ENCODE assay signal across 26 cellular contexts in genomic region chr2:148918554-148918953, GRCh38. TPM values are rescaled to one million over a fixed set of nuclear protein-coding genes. Genes with fewer than 3 reads are reported as not detected.
DNase-seq lines count a peak whose midpoint lies in the region; ATAC-seq, FAIRE-seq and TF ChIP-seq lines count a peak whose summit lies in the region.
"Had no signal": no experiment of that assay in that cellular context is flagged by ENCODE, and none has a peak within 500 bp of the region (broad histone marks: within the 10 kb centered on the region; RNA-seq: fewer than 3 reads in every experiment).

No MANE protein-coding gene starts in this region.

- no peak overlapping the region for H3K27ac ChIP-seq in HepG2 (ENCODE audit: extremely low read length, insufficient read depth, low read length)
- no peak overlapping the region for H3K27ac ChIP-seq in right lobe of liver
- no peak overlapping the region for H3K27ac ChIP-seq in esophagus muscularis mucosa (replicated peaks in 1 of 4)
- H3K27ac ChIP-seq in upper lobe of left lung = no peak overlapping the region
- H3K27ac ChIP-seq: BLaER1 had no signal

- peaks cover 28% of the 10 kb centered on the region for H3K4me1 Mint-ChIP-seq in activated T-helper 17 cell treated with anti-CD3 and anti-CD28 coated beads, Interleukin-2, amount 50 U/mL, for 72 hours
- H3K4me1 Mint-ChIP-seq in activated T-cell treated with anti-CD3 and anti-CD28 coated beads, Interleukin-2, amount 50 U/mL, for 4 hours (ENCODE audit: low read depth) = no peaks in the 10 kb centered on the region
- H3K4me1 Mint-ChIP-seq: CD14-positive monocyte; CD4-positive, CD25-positive, alpha-beta regulatory T cell had no signal

- H3K27me3 ChIP-seq in HepG2 (ENCODE audit: control insufficient read depth in 1 of 2, insufficient read depth in 2 of 2, low read length in 2 of 2) = peaks cover 0 to 4% of the 10 kb centered on the region in 2 experiments; a peak in 2 of 5 replicates
- no peaks in the 10 kb centered on the region for H3K27me3 ChIP-seq in right lobe of liver
- H3K27me3 ChIP-seq in esophagus muscularis mucosa = no peaks in the 10 kb centered on the region
- H3K27me3 ChIP-seq in upper lobe of left lung = no peaks in the 10 kb centered on the region
- H3K27me3 ChIP-seq: BE2C, BLaER1 had no signal

- H3K4me3 ChIP-seq in HepG2 (replicated peaks in 1 of 3; ENCODE audit: insufficient read depth in 1 of 3, low read depth in 2 of 3, low read length in 3 of 3) (no peak overlapping the region), right lobe of liver (no peak overlapping the region), esophagus muscularis mucosa (no peak overlapping the region), upper lobe of left lung (no peak overlapping the region)
- H3K4me3 ChIP-seq: BLaER1, GM12878 had no signal

- intact Hi-C loops in HepG2 (cut with micrococcal nuclease; ENCODE audit: unreplicated experiment) = no loop called here
- intact Hi-C loops in right lobe of liver (cut with DNase I) = no loop called here
- intact Hi-C loops in esophagus muscularis mucosa (cut with DNase I) = no loop called here

- WGBS in HepG2 (ENCODE audit: low lambda C conversion rate) = 1% methylated on average over 2 of the region's 2 CpGs
- 33% methylated on average over 2 of the region's 2 CpGs for WGBS in right lobe of liver (ENCODE audit: insufficient coverage, low coverage, low lambda C conversion rate, missing lambda C conversion rate)
- WGBS in esophagus muscularis mucosa = 92% methylated on average over 2 of the region's 2 CpGs
- 76% methylated on average over 2 of the region's 2 CpGs for WGBS in upper lobe of left lung, 2 donors

- no peak for TF ChIP-seq CTCF in HepG2 (CRISPR knock-in tag; IDR thresholded peaks at IDR 0.05)
- TF ChIP-seq CTCF in right lobe of liver (IDR thresholded peaks at IDR 0.05) = no peak
- TF ChIP-seq CTCF in esophagus muscularis mucosa (IDR thresholded peaks at IDR 0.05) = no peak
- no peak for TF ChIP-seq CTCF in upper lobe of left lung (IDR thresholded peaks at IDR 0.05)

- POLR2A ChIA-PET in HepG2 (lab: Yijun Ruan, JAX) = no interaction called here

- no TSS peak for BruUV-seq in HepG2 (replicated peaks; lab: Mats Ljungman, UMichigan)

- H3K9me3 Mint-ChIP-seq in activated T-helper 17 cell treated with anti-CD3 and anti-CD28 coated beads, Interleukin-2, amount 50 U/mL, for 72 hours = no peaks in the 10 kb centered on the region
- peaks cover 10% of the 10 kb centered on the region for H3K9me3 Mint-ChIP-seq in activated T-cell treated with anti-CD3 and anti-CD28 coated beads, Interleukin-2, amount 50 U/mL, for 4 hours

- TF ChIP-seq RAD21 in HepG2 (CRISPR knock-in tag; IDR thresholded peaks at IDR 0.05) = no peak

- no peak overlapping the region for H3K4me3 Mint-ChIP-seq in activated T-helper 17 cell treated with anti-CD3 and anti-CD28 coated beads, Interleukin-2, amount 50 U/mL, for 72 hours
- no peak overlapping the region for H3K4me3 Mint-ChIP-seq in activated T-cell treated with anti-CD3 and anti-CD28 coated beads, Interleukin-2, amount 50 U/mL, for 4 hours
- H3K4me3 Mint-ChIP-seq: CD14-positive monocyte; CD4-positive, alpha-beta memory T cell; CD4-positive, CD25-positive, alpha-beta regulatory T cell; CD8-positive, alpha-beta memory T cell had no signal

- no peaks in the 10 kb centered on the region for H3K4me1 ChIP-seq in HepG2 (ENCODE audit: insufficient read depth, low read length)
- no peaks in the 10 kb centered on the region for H3K4me1 ChIP-seq in right lobe of liver
- peaks cover 0 to 7% (median 3%) of the 10 kb centered on the region in 4 donors for H3K4me1 ChIP-seq in esophagus muscularis mucosa
- no peaks in the 10 kb centered on the region for H3K4me1 ChIP-seq in upper lobe of left lung
- H3K4me1 ChIP-seq: BE2C, BLaER1 had no signal

- H3K27ac Mint-ChIP-seq in activated T-helper 17 cell treated with anti-CD3 and anti-CD28 coated beads, Interleukin-2, amount 50 U/mL, for 72 hours = peak overlapping the region; percentile 16
- H3K27ac Mint-ChIP-seq: CD14-positive monocyte; CD4-positive, alpha-beta memory T cell; CD4-positive, CD25-positive, alpha-beta regulatory T cell had no signal

- H4K20me1 ChIP-seq in HepG2 (ENCODE audit: insufficient read depth, low read length) = no peaks in the 10 kb centered on the region
- H4K20me1 ChIP-seq: BLaER1 had no signal

- DNase-seq in HepG2 (ENCODE audit: low spot score) = no peak
- no peak for DNase-seq in right lobe of liver
- DNase-seq in esophagus muscularis mucosa (ENCODE audit: extremely low spot score) = peak; percentile 19
- DNase-seq in upper lobe of left lung = no peak
- no peak for DNase-seq in activated T-cell treated with anti-CD3 and anti-CD28 coated beads, Interleukin-2, amount 50 U/mL, for 4 hours
- DNase-seq: 8988T; ACHN; BE2C; C1 segment of cervical spinal cord; CD4-positive, alpha-beta memory T cell; CD4-positive, CD25-positive, alpha-beta regulatory T cell; CD8-positive, alpha-beta memory T cell; COR-L47; DMS153; DMS53; DMS79; DND-41; EL; GDM1 had no signal

- TF ChIP-seq EP300 in HepG2 (IDR thresholded peaks at IDR 0.05; ENCODE audit: low read depth in 2 of 2, low read length in 2 of 2) (no peak), HepG2 (CRISPR knock-in tag; IDR thresholded peaks at IDR 0.05; ENCODE audit: borderline replicate concordance) (no peak), esophagus muscularis mucosa (IDR thresholded peaks at IDR 0.05) (no peak), upper lobe of left lung (IDR thresholded peaks at IDR 0.05) (no peak)

- no peak for TF ChIP-seq POLR2A in HepG2 (IDR thresholded peaks at IDR 0.05; ENCODE audit: insufficient read depth in 1 of 2, low read depth in 2 of 2, low read length in 2 of 2)
- no peak for TF ChIP-seq POLR2A in right lobe of liver (IDR thresholded peaks at IDR 0.05)
- TF ChIP-seq POLR2A in esophagus muscularis mucosa (IDR thresholded peaks at IDR 0.05; ENCODE audit: low read depth) = no peak
- TF ChIP-seq POLR2A in upper lobe of left lung (IDR thresholded peaks at IDR 0.05) = no peak

- ATAC-seq in HepG2 = no peak
- ATAC-seq in right lobe of liver = no peak
- ATAC-seq in activated T-helper 17 cell treated with anti-CD3 and anti-CD28 coated beads, Interleukin-2, amount 50 U/mL, for 72 hours (replicated peaks) = no peak
- ATAC-seq in upper lobe of left lung (ENCODE audit: low FRiP score in 2 of 2) = no peak
- no peak for ATAC-seq in activated T-cell treated with anti-CD3 and anti-CD28 coated beads, Interleukin-2, amount 50 U/mL, for 4 hours
- ATAC-seq: GM12878 had no signal

- H3K27me3 Mint-ChIP-seq in activated T-helper 17 cell treated with anti-CD3 and anti-CD28 coated beads, Interleukin-2, amount 50 U/mL, for 72 hours = no peaks in the 10 kb centered on the region
- no peaks in the 10 kb centered on the region for H3K27me3 Mint-ChIP-seq in activated T-cell treated with anti-CD3 and anti-CD28 coated beads, Interleukin-2, amount 50 U/mL, for 4 hours (ENCODE audit: low read depth)
- H3K27me3 Mint-ChIP-seq: CD4-positive, alpha-beta memory T cell; CD4-positive, CD25-positive, alpha-beta regulatory T cell had no signal

- no peak overlapping the region for H3K4me2 ChIP-seq in HepG2 (ENCODE audit: low read depth, low read length)
- H3K4me2 ChIP-seq: BLaER1 had no signal

- H3K36me3 ChIP-seq in HepG2 (replicated peaks in 1 of 2; ENCODE audit: control insufficient read depth in 1 of 2, insufficient read depth in 2 of 2, low read length in 2 of 2) (no peaks in the 10 kb centered on the region), right lobe of liver (no peaks in the 10 kb centered on the region), esophagus muscularis mucosa (no peaks in the 10 kb centered on the region), upper lobe of left lung (no peaks in the 10 kb centered on the region)
- H3K36me3 ChIP-seq: BE2C, BLaER1 had no signal

- FAIRE-seq in HepG2 (lab: Jason Lieb, UNC) = no peak
- FAIRE-seq: A204.1, GM12878, GM12892, GM18507 had no signal

- CTCF ChIA-PET in HepG2 (lab: Yijun Ruan, JAX; ENCODE audit: low intra/inter-chr PET ratio, low total read pairs) = no interaction called here

- no peaks in the 10 kb centered on the region for H3K79me2 ChIP-seq in HepG2 (ENCODE audit: insufficient read depth, low read length)

- in situ Hi-C loops in HepG2 (cut with HindIII; ENCODE audit: extremely low pct_ligation_motif_present, low pct_unique_long_range_greater_than_20kb) = no loop called here

- H3K9ac ChIP-seq in HepG2 (ENCODE audit: insufficient read depth, low read depth, low read length) = no peak overlapping the region
- H3K9ac ChIP-seq: BLaER1 had no signal

- peaks cover 14% of the 10 kb centered on the region for H3K36me3 Mint-ChIP-seq in activated T-helper 17 cell treated with anti-CD3 and anti-CD28 coated beads, Interleukin-2, amount 50 U/mL, for 72 hours (ENCODE audit: low read depth)
- peaks cover 2% of the 10 kb centered on the region for H3K36me3 Mint-ChIP-seq in activated T-cell treated with anti-CD3 and anti-CD28 coated beads, Interleukin-2, amount 50 U/mL, for 4 hours (ENCODE audit: insufficient read depth)
- H3K36me3 Mint-ChIP-seq: CD14-positive monocyte; CD4-positive, CD25-positive, alpha-beta regulatory T cell had no signal

- H3K9me3 ChIP-seq in HepG2 (ENCODE audit: low read length) = peaks cover 24% of the 10 kb centered on the region
- peaks cover 0 to 8% (median 0%) of the 10 kb centered on the region in 4 donors for H3K9me3 ChIP-seq in right lobe of liver
- peaks cover 0 to 12% (median 3%) of the 10 kb centered on the region in 4 donors for H3K9me3 ChIP-seq in esophagus muscularis mucosa
- H3K9me3 ChIP-seq in upper lobe of left lung = peaks cover 4 to 14% (median 10%) of the 10 kb centered on the region in 4 donors
- H3K9me3 ChIP-seq: BE2C had no signal

- no peak overlapping the region for H2AFZ ChIP-seq in HepG2 (ENCODE audit: low read length)

RNA-seq across cellular contexts. Expression of gene KIF5C, which starts 43.5 kb away (rescaled TPM):
- total RNA-seq in HepG2 (2016; rRNA removed; fragmentation: Illumina TruSeq; extraction: Trizol) (0.15 TPM in 2 replicates), right lobe of liver (1 to 10 TPM in 1 of 6 experiments, under 1 TPM in 5; 0.07 to 1.1 (median 0.34) TPM), esophagus muscularis mucosa (1 to 10 TPM; 2.9 to 4.6 (median 3.2) TPM), upper lobe of left lung (1 to 10 TPM in 3 of 6 donors, under 1 TPM in 3; 0.44 to 1.6 (median 0.85) TPM)
- total RNA-seq in HepG2 (2016; cell fraction: cytosol; rRNA removed; fragmentation: Illumina TruSeq; extraction: Trizol; ENCODE audit: low read depth) = not detected in 2 replicates
- 0.13 and 0.31 TPM in 2 replicates for total RNA-seq in HepG2 (2016; cell fraction: insoluble cytoplasmic fraction; rRNA removed; fragmentation: Illumina TruSeq; extraction: Trizol)
- total RNA-seq in HepG2 (2016; cell fraction: membrane; rRNA removed; fragmentation: Illumina TruSeq; extraction: Trizol) = 0.09 TPM in 1 of 2 replicates, not detected in the other
- 0.31 and 0.47 TPM in 2 replicates for total RNA-seq in HepG2 (2016; cell fraction: nucleus; rRNA removed; fragmentation: Illumina TruSeq; extraction: Trizol)
- 0.17 and 0.20 TPM in 2 replicates for polyA plus RNA-seq in HepG2 (2011; rRNA removed)
- 0.05 and 0.21 TPM in 2 replicates for polyA plus RNA-seq in HepG2 (2011; cell fraction: cytosol; rRNA removed)
- 0.37 and 0.74 TPM in 2 replicates for polyA plus RNA-seq in HepG2 (2011; cell fraction: nucleus; rRNA removed)
- polyA plus RNA-seq in HepG2 (2012) = 0.16 and 0.43 TPM in 2 replicates
- not detected in 2 replicates for polyA plus RNA-seq in HepG2 (2016; cell fraction: cytosol; fragmentation: Illumina TruSeq; extraction: Trizol; ENCODE audit: low read depth)
- 0.12 and 0.17 TPM in 2 replicates for polyA plus RNA-seq in HepG2 (2016; cell fraction: insoluble cytoplasmic fraction; fragmentation: Illumina TruSeq; extraction: Trizol; ENCODE audit: low read depth)
- 0.03 TPM in 1 of 2 replicates, not detected in the other for polyA plus RNA-seq in HepG2 (2016; cell fraction: membrane; fragmentation: Illumina TruSeq; extraction: Trizol; ENCODE audit: low read depth)
- 0.19 and 0.63 TPM in 2 replicates for polyA plus RNA-seq in HepG2 (2016; cell fraction: nucleus; fragmentation: Illumina TruSeq; extraction: Trizol; ENCODE audit: insufficient read depth, low read depth)
- polyA minus RNA-seq in HepG2 (2011; rRNA and poly(A)+ RNA removed; ENCODE audit: low replicate concordance) = 1.1 TPM in 1 of 2 replicates, not detected in the other
- polyA minus RNA-seq in HepG2 (2011; cell fraction: cytosol; rRNA and poly(A)+ RNA removed) = 0.20 and 0.88 TPM in 2 replicates
- polyA minus RNA-seq in HepG2 (2011; cell fraction: nucleus; rRNA and poly(A)+ RNA removed) = 0.77 and 0.99 TPM in 2 replicates
- 10 to 100 TPM; 33.1 to 43.8 TPM for total RNA-seq in activated T-helper 17 cell treated with anti-CD3 and anti-CD28 coated beads, Interleukin-2, amount 50 U/mL, for 72 hours
- 1 to 10 TPM; 4.2 to 7.3 (median 5.5) TPM for total RNA-seq in activated T-cell treated with anti-CD3 and anti-CD28 coated beads, Interleukin-2, amount 50 U/mL, for 4 hours
- polyA plus RNA-seq: CD14-positive monocyte had no signal

Comparison
In these comparisons a context has a peak if more than half of its experiments do, and no peak if none do; other contexts are left out.
1. RNA of gene KIF5C, which starts 43.5 kb away (total RNA-seq): 33.1 to 43.8 TPM in activated T-helper 17 cell treated with anti-CD3 and anti-CD28 coated beads, Interleukin-2, amount 50 U/mL, for 72 hours; 4.2 to 7.3 TPM in activated T-cell treated with anti-CD3 and anti-CD28 coated beads, Interleukin-2, amount 50 U/mL, for 4 hours, 2.9 to 4.6 TPM in esophagus muscularis mucosa, 0.44 to 1.6 TPM in upper lobe of left lung, 0.07 to 1.1 TPM in right lobe of liver and 0.09 to 0.47 TPM in HepG2; every median in the first group is over 4 times any median in the second.